ENCODE assay signal across 8 cellular contexts in genomic region chr19:45450042-45450380, GRCh38. TPM values are rescaled to one million over a fixed set of nuclear protein-coding genes. Genes with fewer than 3 reads are reported as not detected.
DNase-seq lines count a peak whose midpoint lies in the region; ATAC-seq and TF ChIP-seq lines count a peak whose summit lies in the region.

No MANE protein-coding gene starts in this region.

- H3K4me1 ChIP-seq in DND-41 (ENCODE audit: insufficient read depth, low read length) (peaks cover 21% of the 10 kb centered on the region), Karpas-422 (ENCODE audit: low read length) (peaks cover 30% of the 10 kb centered on the region), muscle layer of colon (ENCODE audit: insufficient read depth, low read length) (peaks cover 15% of the 10 kb centered on the region)

- H4K20me1 ChIP-seq in DND-41 (ENCODE audit: insufficient read depth, low read length) (peaks cover 5% of the 10 kb centered on the region; the same call in 1 of the 2 replicates), Karpas-422 (ENCODE audit: insufficient read depth, low read depth, low read length) (no peaks in the 10 kb centered on the region)

- H3K4me2 ChIP-seq in DND-41 (ENCODE audit: insufficient read depth, low read length) (peak overlapping the region; percentile 83), Karpas-422 (ENCODE audit: low read depth, low read length, poor library complexity, severe bottlenecking) (peak overlapping the region; percentile 88)

- DNase-seq in DND-41 (no peak), Karpas-422 (peak; percentile 82), NCI-H146 (lab: John Stamatoyannopoulos, UW) (no peak), epidermal melanocyte (ENCODE audit: insufficient read length, low spot score) (no peak), KBM-7 (no peak)
- peak; percentile 50 for DNase-seq in central memory CD4-positive, alpha-beta T cell
- DNase-seq in activated CD4-positive, alpha-beta T cell treated with anti-CD3 and anti-CD28 coated beads, Interleukin-2, amount 50 U/mL, for 48 hours: no peak

- H2AFZ ChIP-seq in DND-41 (ENCODE audit: low read depth, low read length) (peak overlapping the region; percentile 73), Karpas-422 (ENCODE audit: low read length) (peak overlapping the region; percentile 60; the same call in 1 of the 2 replicates)

- H3K36me3 ChIP-seq in DND-41 (ENCODE audit: insufficient read depth, low read length) (no peaks in the 10 kb centered on the region), Karpas-422 (ENCODE audit: insufficient read depth, low read length) (no peaks in the 10 kb centered on the region), muscle layer of colon (ENCODE audit: insufficient read depth, low read length) (no peaks in the 10 kb centered on the region)

- TF ChIP-seq CTCF in DND-41 (IDR thresholded peaks at IDR 0.05; ENCODE audit: borderline replicate concordance, extremely low read depth, low read length, poor library complexity, severe bottlenecking): no peak

- no peak for ATAC-seq in DND-41 (ENCODE audit: insufficient read depth, low read depth)

- H3K79me2 ChIP-seq in DND-41 (ENCODE audit: insufficient read depth, low read length) (no peaks in the 10 kb centered on the region), Karpas-422 (ENCODE audit: low read length) (peaks cover 10% of the 10 kb centered on the region; the same call in 1 of the 2 replicates)

- no peaks in the 10 kb centered on the region for H3K9me3 ChIP-seq in DND-41 (ENCODE audit: insufficient read depth, low read length, severe bottlenecking)
- no peaks in the 10 kb centered on the region for H3K9me3 ChIP-seq in Karpas-422 (ENCODE audit: low read length)
- no peaks in the 10 kb centered on the region for H3K9me3 ChIP-seq in muscle layer of colon (ENCODE audit: low read length)

- H3K27me3 ChIP-seq in DND-41 (ENCODE audit: insufficient read depth, low read length, poor library complexity): peaks cover 16% of the 10 kb centered on the region
- H3K27me3 ChIP-seq in Karpas-422 (ENCODE audit: low read length): 0 out of 2 replicates have a peak, but pooled peaks cover 3% of the 10 kb centered on the region
- H3K27me3 ChIP-seq in muscle layer of colon (ENCODE audit: control insufficient read depth in 1 of 2, insufficient read depth in 2 of 2, low read length in 2 of 2): no peaks in the 10 kb centered on the region

- peak overlapping the region; percentile 47; the same call in 1 of the 2 replicates for H3K27ac ChIP-seq in DND-41 (ENCODE audit: low read length)
- peak overlapping the region; percentile 70 for H3K27ac ChIP-seq in Karpas-422 (ENCODE audit: low read length)
- H3K27ac ChIP-seq in muscle layer of colon (ENCODE audit: low read depth, low read length): no peak overlapping the region

- in situ Hi-C loops in KBM-7 (cut with MboI; ENCODE audit: low pct_unique_long_range_greater_than_20kb, low sequenced_read_pairs): no loop called here

- peak overlapping the region; percentile 35 to 66; a peak in 3 of 4 replicates for H3K4me3 ChIP-seq in DND-41 (ENCODE audit: low read depth in 1 of 2, low read length in 2 of 2)
- peak overlapping the region; percentile 85 for H3K4me3 ChIP-seq in Karpas-422 (ENCODE audit: low read length)
- peak overlapping the region; percentile 47 to 52 for H3K4me3 ChIP-seq in muscle layer of colon (ENCODE audit: low read depth in 1 of 2, low read length in 2 of 2)

- peak overlapping the region; percentile 57 for H3K9ac ChIP-seq in DND-41 (ENCODE audit: low read depth, low read length)
- peak overlapping the region; percentile 86 for H3K9ac ChIP-seq in Karpas-422 (ENCODE audit: low read length)
- H3K9ac ChIP-seq in muscle layer of colon (ENCODE audit: low read length): peak overlapping the region; percentile 1

- H3K9me2 ChIP-seq in Karpas-422 (replicated peaks; ENCODE audit: insufficient read depth, low read length): no peaks in the 10 kb centered on the region

RNA-seq across cellular contexts. Expression of gene FOSB, which starts 17.8 kb away (rescaled TPM):
- total RNA-seq in Karpas-422 (2014; rRNA removed; shearing (Covaris generic); ENCODE audit: low replicate concordance): 2.5 and 4.0 TPM in 2 replicates

RNA-seq across cellular contexts. Expression of gene ERCC1, which starts 26.3 kb away (rescaled TPM):
- total RNA-seq in Karpas-422 (2014; rRNA removed; shearing (Covaris generic); ENCODE audit: low replicate concordance): 121 and 175 TPM in 2 replicates

RNA-seq across cellular contexts. Expression of gene POLR1G, which starts 43.6 kb away (rescaled TPM):
- total RNA-seq in Karpas-422 (2014; rRNA removed; shearing (Covaris generic); ENCODE audit: low replicate concordance): 6.6 and 10.5 TPM in 2 replicates

RNA-seq across cellular contexts. Expression of gene PPP1R13L, which starts 45.1 kb away (rescaled TPM):
- total RNA-seq in Karpas-422 (2014; rRNA removed; shearing (Covaris generic); ENCODE audit: low replicate concordance): 1.0 and 1.1 TPM in 2 replicates

RNA-seq across cellular contexts. Expression of gene RTN2, which starts 46.8 kb away (rescaled TPM):
- total RNA-seq in Karpas-422 (2014; rRNA removed; shearing (Covaris generic); ENCODE audit: low replicate concordance): 3.1 and 4.6 TPM in 2 replicates

Comparison
In these comparisons a context has a peak if more than half of its experiments do, and no peak if none do; other contexts are left out.
1. DNase-seq: peak in Karpas-422 (single experiment) and central memory CD4-positive, alpha-beta T cell (single experiment); none in DND-41 (single experiment), NCI-H146 (single experiment), epidermal melanocyte (single experiment), activated CD4-positive, alpha-beta T cell treated with anti-CD3 and anti-CD28 coated beads, Interleukin-2, amount 50 U/mL, for 48 hours (0 of 2) and KBM-7 (single experiment).
2. H3K9ac ChIP-seq: peak in every context shown above with its lines; median percentile 86 in Karpas-422; 57 in DND-41; 1 in muscle layer of colon.
3. Peak in every context shown above with its lines, with median percentiles within 50 percentile points of each other: H3K4me3 ChIP-seq.